3 cellular contexts compared by ENCODE assay signal in the genomic region with DNA sequence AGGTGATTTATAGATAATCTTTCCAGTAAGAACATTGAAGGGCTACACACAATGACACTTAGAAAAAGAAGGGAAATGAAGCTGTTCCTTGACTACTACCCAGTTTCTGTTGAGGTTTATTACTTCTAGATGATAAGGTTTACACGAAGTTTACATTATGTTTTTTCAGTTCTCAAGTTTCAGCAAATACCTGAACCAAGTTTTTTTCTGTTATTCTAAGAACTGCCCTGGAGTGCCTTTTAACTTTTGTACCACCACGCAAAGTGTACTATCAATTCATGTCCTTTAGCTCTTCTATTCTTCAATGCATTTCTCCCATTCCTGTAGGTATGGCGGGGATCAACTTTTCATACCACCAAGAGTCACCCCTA.
TF ChIP-seq lines count a peak whose summit lies in the region.

No MANE protein-coding gene starts in this region.

TF ChIP-seq in SK-N-SH, 30 proteins besides CTCF, POLR2A, EP300 and RAD21 (continues in another document):
- TF ChIP-seq, protein P1, sequence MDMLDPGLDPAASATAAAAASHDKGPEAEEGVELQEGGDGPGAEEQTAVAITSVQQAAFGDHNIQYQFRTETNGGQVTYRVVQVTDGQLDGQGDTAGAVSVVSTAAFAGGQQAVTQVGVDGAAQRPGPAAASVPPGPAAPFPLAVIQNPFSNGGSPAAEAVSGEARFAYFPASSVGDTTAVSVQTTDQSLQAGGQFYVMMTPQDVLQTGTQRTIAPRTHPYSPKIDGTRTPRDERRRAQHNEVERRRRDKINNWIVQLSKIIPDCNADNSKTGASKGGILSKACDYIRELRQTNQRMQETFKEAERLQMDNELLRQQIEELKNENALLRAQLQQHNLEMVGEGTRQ (IDR thresholded peaks at IDR 0.05; ENCODE audit: borderline replicate concordance, low read depth, low read length), result no peak
- TF ChIP-seq TCF12 (IDR thresholded peaks at IDR 0.05) (no peak), POLR2AphosphoS5 (IDR thresholded peaks at IDR 0.05; ENCODE audit: low read depth, low read length) (no peak), SMC3 (IDR thresholded peaks at IDR 0.05; ENCODE audit: low read depth, low read length) (no peak), IRF3 (IDR thresholded peaks at IDR 0.05; ENCODE audit: low read depth, low read length) (no peak), RXRA (IDR thresholded peaks at IDR 0.05; ENCODE audit: borderline replicate concordance, low read depth) (no peak), YY1 (IDR thresholded peaks at IDR 0.05; ENCODE audit: low read depth) (no peak), NRF1 (IDR thresholded peaks at IDR 0.05; ENCODE audit: low read depth, low read length) (no peak), NFIC (IDR thresholded peaks at IDR 0.05; ENCODE audit: borderline replicate concordance) (no peak), REST (IDR thresholded peaks at IDR 0.05; ENCODE audit: low read depth, low read length) (no peak)
- TF ChIP-seq, protein P2, sequence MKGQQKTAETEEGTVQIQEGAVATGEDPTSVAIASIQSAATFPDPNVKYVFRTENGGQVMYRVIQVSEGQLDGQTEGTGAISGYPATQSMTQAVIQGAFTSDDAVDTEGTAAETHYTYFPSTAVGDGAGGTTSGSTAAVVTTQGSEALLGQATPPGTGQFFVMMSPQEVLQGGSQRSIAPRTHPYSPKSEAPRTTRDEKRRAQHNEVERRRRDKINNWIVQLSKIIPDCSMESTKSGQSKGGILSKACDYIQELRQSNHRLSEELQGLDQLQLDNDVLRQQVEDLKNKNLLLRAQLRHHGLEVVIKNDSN (IDR thresholded peaks at IDR 0.05; ENCODE audit: borderline replicate concordance, low read depth), result no peak

TF ChIP-seq in SK-N-SH treated with all-trans-retinoic acid at 6 μM for 48 hours, 23 proteins besides CTCF, POLR2A, EP300 and RAD21 (continues in another document):
- TF ChIP-seq RARB (CRISPR knock-in tag; IDR thresholded peaks at IDR 0.05) (no peak), ZNF565 (CRISPR knock-in tag; conservative IDR thresholded peaks at IDR 0.05; ENCODE audit: low read depth) (no peak), SNAI2 (CRISPR knock-in tag; IDR thresholded peaks at IDR 0.05) (no peak), CSRNP3 (CRISPR knock-in tag; IDR thresholded peaks at IDR 0.05) (no peak), ZC3H10 (CRISPR knock-in tag; IDR thresholded peaks at IDR 0.05) (no peak), TCF4 (CRISPR knock-in tag; IDR thresholded peaks at IDR 0.05; ENCODE audit: borderline replicate concordance) (no peak), TOX (CRISPR knock-in tag; IDR thresholded peaks at IDR 0.05; ENCODE audit: borderline replicate concordance) (no peak), ZFP3 (CRISPR knock-in tag; IDR thresholded peaks at IDR 0.05) (no peak), ZNF70 (CRISPR knock-in tag; IDR thresholded peaks at IDR 0.05) (no peak), PPARA (CRISPR knock-in tag; IDR thresholded peaks at IDR 0.05; ENCODE audit: borderline replicate concordance) (no peak), ZFP30 (CRISPR knock-in tag; IDR thresholded peaks at IDR 0.05) (no peak), ESRRG (CRISPR knock-in tag; IDR thresholded peaks at IDR 0.05) (no peak), OSR1 (CRISPR knock-in tag; IDR thresholded peaks at IDR 0.05) (no peak), GLIS3 (CRISPR knock-in tag; IDR thresholded peaks at IDR 0.05) (no peak), ARNTL (CRISPR knock-in tag; IDR thresholded peaks at IDR 0.05; ENCODE audit: borderline replicate concordance, low read depth) (no peak), ISL1 (CRISPR knock-in tag; IDR thresholded peaks at IDR 0.05) (no peak), PATZ1 (CRISPR knock-in tag; IDR thresholded peaks at IDR 0.05; ENCODE audit: borderline replicate concordance) (no peak)
- TF ChIP-seq, protein P3, sequence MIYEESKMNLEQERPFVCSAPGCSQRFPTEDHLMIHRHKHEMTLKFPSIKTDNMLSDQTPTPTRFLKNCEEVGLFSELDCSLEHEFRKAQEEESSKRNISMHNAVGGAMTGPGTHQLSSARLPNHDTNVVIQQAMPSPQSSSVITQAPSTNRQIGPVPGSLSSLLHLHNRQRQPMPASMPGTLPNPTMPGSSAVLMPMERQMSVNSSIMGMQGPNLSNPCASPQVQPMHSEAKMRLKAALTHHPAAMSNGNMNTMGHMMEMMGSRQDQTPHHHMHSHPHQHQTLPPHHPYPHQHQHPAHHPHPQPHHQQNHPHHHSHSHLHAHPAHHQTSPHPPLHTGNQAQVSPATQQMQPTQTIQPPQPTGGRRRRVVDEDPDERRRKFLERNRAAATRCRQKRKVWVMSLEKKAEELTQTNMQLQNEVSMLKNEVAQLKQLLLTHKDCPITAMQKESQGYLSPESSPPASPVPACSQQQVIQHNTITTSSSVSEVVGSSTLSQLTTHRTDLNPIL (CRISPR knock-in tag; IDR thresholded peaks at IDR 0.05; ENCODE audit: low read depth), result no peak
- TF ChIP-seq, protein P4, sequence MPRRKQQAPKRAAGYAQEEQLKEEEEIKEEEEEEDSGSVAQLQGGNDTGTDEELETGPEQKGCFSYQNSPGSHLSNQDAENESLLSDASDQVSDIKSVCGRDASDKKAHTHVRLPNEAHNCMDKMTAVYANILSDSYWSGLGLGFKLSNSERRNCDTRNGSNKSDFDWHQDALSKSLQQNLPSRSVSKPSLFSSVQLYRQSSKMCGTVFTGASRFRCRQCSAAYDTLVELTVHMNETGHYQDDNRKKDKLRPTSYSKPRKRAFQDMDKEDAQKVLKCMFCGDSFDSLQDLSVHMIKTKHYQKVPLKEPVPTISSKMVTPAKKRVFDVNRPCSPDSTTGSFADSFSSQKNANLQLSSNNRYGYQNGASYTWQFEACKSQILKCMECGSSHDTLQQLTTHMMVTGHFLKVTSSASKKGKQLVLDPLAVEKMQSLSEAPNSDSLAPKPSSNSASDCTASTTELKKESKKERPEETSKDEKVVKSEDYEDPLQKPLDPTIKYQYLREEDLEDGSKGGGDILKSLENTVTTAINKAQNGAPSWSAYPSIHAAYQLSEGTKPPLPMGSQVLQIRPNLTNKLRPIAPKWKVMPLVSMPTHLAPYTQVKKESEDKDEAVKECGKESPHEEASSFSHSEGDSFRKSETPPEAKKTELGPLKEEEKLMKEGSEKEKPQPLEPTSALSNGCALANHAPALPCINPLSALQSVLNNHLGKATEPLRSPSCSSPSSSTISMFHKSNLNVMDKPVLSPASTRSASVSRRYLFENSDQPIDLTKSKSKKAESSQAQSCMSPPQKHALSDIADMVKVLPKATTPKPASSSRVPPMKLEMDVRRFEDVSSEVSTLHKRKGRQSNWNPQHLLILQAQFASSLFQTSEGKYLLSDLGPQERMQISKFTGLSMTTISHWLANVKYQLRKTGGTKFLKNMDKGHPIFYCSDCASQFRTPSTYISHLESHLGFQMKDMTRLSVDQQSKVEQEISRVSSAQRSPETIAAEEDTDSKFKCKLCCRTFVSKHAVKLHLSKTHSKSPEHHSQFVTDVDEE (CRISPR knock-in tag; IDR thresholded peaks at IDR 0.05), result no peak

TF ChIP-seq in IMR-90, 13 proteins besides CTCF, POLR2A, EP300 and RAD21:
- TF ChIP-seq NFE2L2 (IDR thresholded peaks at IDR 0.05; ENCODE audit: low read depth, low read length) (no peak), SMC3 (IDR thresholded peaks at IDR 0.05; ENCODE audit: low read depth, low read length) (no peak), RCOR1 (IDR thresholded peaks at IDR 0.05; ENCODE audit: insufficient replicate concordance, low read length) (no peak), MAFK (IDR thresholded peaks at IDR 0.05; ENCODE audit: low read depth, low read length) (no peak), MXI1 (IDR thresholded peaks at IDR 0.05; ENCODE audit: borderline replicate concordance, low read depth, low read length) (no peak)
